In the genomic region with DNA sequence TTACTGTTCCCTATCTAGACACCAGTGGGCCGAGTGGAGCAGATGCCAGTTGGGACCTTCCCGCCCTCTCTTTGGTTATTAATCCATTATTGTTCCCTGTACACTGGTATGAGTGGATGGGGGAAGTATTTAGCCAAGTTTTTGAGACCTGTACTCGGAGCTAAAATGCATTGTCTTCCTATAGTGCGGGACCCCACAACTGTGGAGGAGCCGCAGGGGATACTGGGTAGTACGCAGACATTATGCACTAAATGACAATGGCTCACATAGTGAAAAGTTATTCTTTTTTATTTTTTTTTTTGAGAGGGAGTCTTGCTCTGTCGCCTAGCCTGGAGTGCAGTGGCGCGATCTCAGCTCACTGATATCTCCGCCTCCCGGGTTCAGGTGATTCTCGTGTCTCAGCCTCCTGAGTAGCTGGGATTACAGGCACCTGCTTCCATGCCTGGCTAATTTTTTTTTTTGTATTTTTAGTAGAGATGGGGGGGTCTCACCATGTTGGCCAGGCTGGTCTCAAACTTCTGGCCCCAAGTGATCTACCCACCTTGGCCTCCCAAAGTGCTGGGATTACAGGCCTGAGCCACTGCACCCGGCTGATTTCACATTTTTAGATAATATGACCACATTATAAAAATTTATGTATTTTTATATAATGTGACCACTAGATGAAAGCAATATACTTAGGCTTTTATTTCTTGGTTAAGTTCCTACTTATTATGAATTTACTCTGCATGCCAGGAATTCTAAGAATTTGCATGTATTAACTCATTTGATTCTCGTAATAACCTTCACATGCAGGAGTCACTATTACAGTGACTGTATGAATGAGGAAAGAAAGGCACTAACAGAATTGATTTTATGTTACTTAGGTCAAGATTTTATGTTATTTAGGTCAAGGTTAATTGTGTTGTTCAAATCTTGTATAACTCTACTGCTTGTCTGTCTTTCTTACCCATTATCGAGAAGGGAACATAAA, we compare ENCODE assay signal across 8 cellular contexts. TPM values are rescaled to one million over a fixed set of nuclear protein-coding genes. Genes with fewer than 3 reads are reported as not detected.
DNase-seq lines count a peak whose midpoint lies in the region; ATAC-seq and TF ChIP-seq lines count a peak whose summit lies in the region.

No MANE protein-coding gene starts in this region.

- H3K9me3 Mint-ChIP-seq in immature natural killer cell = no peaks in the 10 kb centered on the region

- H3K36me3 Mint-ChIP-seq in immature natural killer cell = peaks cover 11 to 13% (median 12%) of the 10 kb centered on the region in 3 donors

- H3K4me1 ChIP-seq in Peyer's patch = peaks cover 0 to 21% (median 5%) of the 10 kb centered on the region in 4 donors

- no peak for TF ChIP-seq CTCF in Peyer's patch (IDR thresholded peaks at IDR 0.05)

- H3K27ac ChIP-seq in Peyer's patch = peak overlapping the region; percentile 78 to 92 (median 84)

- H3K4me1 Mint-ChIP-seq in immature natural killer cell = peaks cover 69 to 89% of the 10 kb centered on the region in 2 donors

- peak overlapping the region; percentile 91 to 98 (median 93) for H3K4me3 Mint-ChIP-seq in immature natural killer cell

- DNase-seq in ACHN = peak; percentile 41
- peak in 1 of 3 donors; percentile 31 for DNase-seq in Peyer's patch
- no peak for DNase-seq in immature natural killer cell
- DNase-seq in NOMO-1 treated with dmso at 0.1 percent for 144 hours (lab: John Stamatoyannopoulos, UW; ENCODE audit: unreplicated experiment) = no peak
- DNase-seq in dermis blood vessel endothelial cell = no peak
- no peak for DNase-seq in cerebellum (ENCODE audit: low spot score)
- DNase-seq in NCI-H128 (lab: John Stamatoyannopoulos, UW; ENCODE audit: unreplicated experiment) = no peak

- H3K4me3 ChIP-seq in Peyer's patch = peak overlapping the region; percentile 38 to 65 (median 52)

- no peak for TF ChIP-seq POLR2A in Peyer's patch (IDR thresholded peaks at IDR 0.05)

- H3K9me3 ChIP-seq in Peyer's patch = no peaks in the 10 kb centered on the region

- in situ Hi-C loops in ACHN (cut with HindIII; ENCODE audit: low pct_ligation_motif_present, low pct_unique_long_range_greater_than_20kb, low sequenced_read_pairs) = no loop called here

- ATAC-seq in GM18868 (IDR thresholded peaks at IDR 0.05; ENCODE audit: unreplicated experiment) = peak; percentile 1

- H3K27me3 Mint-ChIP-seq in immature natural killer cell (ENCODE audit: low read depth in 3 of 3) = peaks cover 2 to 6% (median 4%) of the 10 kb centered on the region in 3 donors

- no peaks in the 10 kb centered on the region for H3K36me3 ChIP-seq in Peyer's patch

- H3K27me3 ChIP-seq in Peyer's patch = no peaks in the 10 kb centered on the region

- peak overlapping the region; percentile 93 to 99 (median 98) for H3K27ac Mint-ChIP-seq in immature natural killer cell

RNA-seq across cellular contexts. Expression of a gene that starts 25.9 kb away (rescaled TPM):
- 100 to 1,000 TPM in 1 of 4 donors, 10 to 100 TPM in 3; 32.0 to 262 (median 42.8) TPM for total RNA-seq in Peyer's patch
- 100 to 1,000 TPM in 1 of 3 donors, 10 to 100 TPM in 2; 20.2 to 116 (median 28.0) TPM for polyA plus RNA-seq in immature natural killer cell
- total RNA-seq in dermis blood vessel endothelial cell = 14.8 and 16.5 TPM in 2 replicates
- 2.7 TPM for total RNA-seq in cerebellum

RNA-seq across cellular contexts. Expression of a gene that starts 51.5 kb away (rescaled TPM):
- 10 to 100 TPM; 38.2 to 71.1 (median 46.2) TPM for total RNA-seq in Peyer's patch
- 10 to 100 TPM; 13.5 to 37.4 (median 19.8) TPM for polyA plus RNA-seq in immature natural killer cell
- total RNA-seq in dermis blood vessel endothelial cell = 68.7 and 94.8 TPM in 2 replicates
- 3.7 TPM for total RNA-seq in cerebellum
